In the genomic region with DNA sequence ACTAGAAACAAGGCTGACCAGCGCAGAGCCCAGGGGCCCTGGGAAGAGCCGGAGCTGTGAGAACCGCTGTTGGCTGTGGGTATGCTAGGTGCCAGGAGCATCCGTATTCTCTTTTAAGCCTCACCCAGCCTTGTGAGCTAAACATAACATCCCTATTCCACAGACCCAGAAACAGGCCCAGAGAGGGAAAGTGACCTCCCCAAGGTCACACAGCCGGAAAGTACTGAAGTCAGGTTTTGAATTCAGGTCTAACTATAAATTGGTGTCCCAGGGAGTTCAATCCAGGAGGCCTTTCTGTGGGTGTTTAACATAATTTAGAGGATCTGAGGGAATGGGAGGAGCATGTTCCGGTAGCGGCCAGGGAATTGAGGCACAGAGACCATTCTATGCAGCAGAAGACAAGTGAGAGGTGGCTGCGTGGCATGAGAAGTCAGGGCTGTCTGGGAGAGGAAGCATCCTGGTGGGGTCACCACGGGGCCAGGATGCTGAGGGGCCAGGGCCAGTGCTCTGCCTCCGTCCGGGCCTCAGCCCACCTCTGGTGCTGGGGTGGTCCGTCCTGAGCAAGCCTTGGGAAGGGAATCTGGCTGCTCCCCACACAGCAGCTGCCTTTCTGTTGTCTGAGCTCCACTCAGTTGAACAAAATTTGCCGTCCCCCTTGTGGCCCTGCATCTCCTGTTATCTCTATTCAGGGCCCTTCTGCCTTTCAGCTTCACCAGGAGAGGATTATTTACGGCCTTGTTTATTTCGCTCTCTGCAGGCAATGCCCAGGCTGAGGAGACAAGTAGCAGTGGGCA, we compare ENCODE assay signal across 8 cellular contexts.
"Had no signal": no experiment of that assay in that cellular context is flagged by ENCODE, and none has a peak within 500 bp of the region (broad histone marks: within the 10 kb centered on the region; RNA-seq: fewer than 3 reads in every experiment).

No MANE protein-coding gene starts in this region.

- H3K4me3 ChIP-seq: thoracic aorta had no signal

- H3K9me3 ChIP-seq: thoracic aorta had no signal

- DNase-seq: activated CD4-positive, CD25-positive, alpha-beta regulatory T cell treated with anti-CD3 and anti-CD28 coated beads, Interleukin-2, amount 50 U/mL, for 72 hours; activated naive CD4-positive, alpha-beta T cell; head of caudate nucleus; stimulated activated CD4-positive, alpha-beta T cell treated with anti-CD3 and anti-CD28 coated beads, Interleukin-12 subunit alpha, Interleukin-12 subunit beta, amount 100 ng/mL, for 4 hours; T1000 had no signal

- H3K27ac ChIP-seq: epithelial cell of prostate, thoracic aorta had no signal

- ATAC-seq: stimulated activated effector memory CD8-positive, alpha-beta T cell treated with anti-CD3 and anti-CD28 coated beads, Interleukin-12 subunit alpha, Interleukin-12 subunit beta, amount 100 ng/mL, for 72 hours had no signal

- H3K36me3 ChIP-seq: thoracic aorta had no signal
